ENCODE assay signal across 15 cellular contexts in genomic region chr4:1043162-1043561, GRCh38. TPM values are rescaled to one million over a fixed set of nuclear protein-coding genes. Genes with fewer than 3 reads are reported as not detected.
A peak's percentile ranks its signal among the peaks of the same experiment; 100 is the strongest.
DNase-seq lines count a peak whose midpoint lies in the region; ATAC-seq, FAIRE-seq and TF ChIP-seq lines count a peak whose summit lies in the region.
"Had no signal": no experiment of that assay in that cellular context is flagged by ENCODE, and none has a peak within 500 bp of the region (broad histone marks: within the 10 kb centered on the region; RNA-seq: fewer than 3 reads in every experiment).

No MANE protein-coding gene starts in this region.

- DNase-seq in AG10803 (ENCODE audit: low read depth), result no peak
- no peak for DNase-seq in HCT116 (ENCODE audit: low read depth, low spot score)
- no peak for DNase-seq in astrocyte (ENCODE audit: low read depth)
- no peak for DNase-seq in nephron progenitor cell
- DNase-seq in SIG-M5 treated with dmso at 0.1 percent for 504 hours (lab: John Stamatoyannopoulos, UW; ENCODE audit: unreplicated experiment), result no peak
- DNase-seq in KBM-7, result no peak
- no peak for DNase-seq in NCI-H2029 treated with DMSO at 0.1 percent for 48 hours (lab: John Stamatoyannopoulos, UW)
- DNase-seq: activated T-cell treated with anti-CD3 and anti-CD28 coated beads, Interleukin-2, amount 50 U/mL, for 4 hours; Karpas-422; NCI-H446 had no signal

- RAD21 ChIA-PET in HCT116 (lab: Charles Lee; ENCODE audit: low non-redundant PET in 1 of 2, low total read pairs in 2 of 2, uncharacterized antibody in 2 of 2, unreplicated experiment in 2 of 2), result no interaction called here

- H3K27me3 ChIP-seq in HCT116 (ENCODE audit: insufficient read depth, low read length), result no peaks in the 10 kb centered on the region
- H3K27me3 ChIP-seq in astrocyte (ENCODE audit: insufficient read depth, low read length), result no peaks in the 10 kb centered on the region

- TF ChIP-seq POLR2A in HCT116 (IDR thresholded peaks at IDR 0.05; ENCODE audit: borderline replicate concordance, extremely low read depth, insufficient read depth, insufficient read length), result no peak

- intact Hi-C loops in HCT116 (cut with micrococcal nuclease), result loop anchor here (1.0 kb wide), 1 partner anchor 33 kb away; no protein-coding TSS in a partner anchor

- BruUV-seq in HCT116 (replicated peaks; lab: Mats Ljungman, UMichigan), result no TSS peak

- ATAC-seq in HCT116, result no peak
- no peak for ATAC-seq in GM21381 (IDR thresholded peaks at IDR 0.05; ENCODE audit: unreplicated experiment)

- peaks cover 1% of the 10 kb centered on the region for H3K36me3 Mint-ChIP-seq in astrocyte (ENCODE audit: low read depth, unreplicated experiment)
- H3K36me3 Mint-ChIP-seq in nephron progenitor cell (ENCODE audit: low read depth), result no peaks in the 10 kb centered on the region

- H3K36me3 ChIP-seq in HCT116 (ENCODE audit: control insufficient read depth in 1 of 2, insufficient read depth in 2 of 2, low read length in 2 of 2) (no peaks in the 10 kb centered on the region), astrocyte (ENCODE audit: insufficient read depth, low read length) (no peaks in the 10 kb centered on the region)
- H3K36me3 ChIP-seq: gastrocnemius medialis, neutrophil, sigmoid colon had no signal

- CTCF ChIA-PET in HCT116 (lab: Charles Lee), result no interaction called here

- H3K9me3 ChIP-seq in HCT116 (ENCODE audit: control insufficient read depth in 1 of 2, insufficient read depth in 1 of 2, low read depth in 1 of 2, low read length in 2 of 2) (no peaks in the 10 kb centered on the region), astrocyte (ENCODE audit: insufficient read depth, low read depth, low read length) (no peaks in the 10 kb centered on the region)
- H3K9me3 ChIP-seq: gastrocnemius medialis, neutrophil, sigmoid colon had no signal

- H3K4me1 ChIP-seq in HCT116 (ENCODE audit: control insufficient read depth in 1 of 2, insufficient read depth in 2 of 2, low read length in 2 of 2) (peaks cover 58 to 86% of the 10 kb centered on the region in 2 experiments), astrocyte (ENCODE audit: insufficient read depth, low read length) (peaks cover 58% of the 10 kb centered on the region)

- TF ChIP-seq RAD21 in HCT116 (IDR thresholded peaks at IDR 0.05; ENCODE audit: low read depth), result no peak

- no peaks in the 10 kb centered on the region for H4K20me1 ChIP-seq in HCT116 (ENCODE audit: insufficient read depth)
- no peaks in the 10 kb centered on the region for H4K20me1 ChIP-seq in astrocyte (ENCODE audit: insufficient read depth, low read length)

- TF ChIP-seq CTCF in AG10803 (conservative IDR thresholded peaks at IDR 0.05; ENCODE audit: low read length) (no peak), HCT116 (IDR thresholded peaks at IDR 0.05 in 2 of 3, conservative IDR thresholded peaks at IDR 0.05 in 1 of 3; ENCODE audit: borderline replicate concordance in 1 of 3, insufficient read depth in 1 of 3, low read depth in 2 of 3, low read length in 2 of 3) (no peak), astrocyte (IDR thresholded peaks at IDR 0.05; ENCODE audit: insufficient read depth, low read depth, low read length) (no peak), nephron progenitor cell (IDR thresholded peaks at IDR 0.05) (no peak)

- peaks cover 18% of the 10 kb centered on the region for H3K4me1 Mint-ChIP-seq in astrocyte (ENCODE audit: low read depth, unreplicated experiment)
- H3K4me1 Mint-ChIP-seq in nephron progenitor cell, result peaks cover 71% of the 10 kb centered on the region

- POLR2A ChIA-PET in HCT116 (lab: Charles Lee), result interaction anchor here (0.6 kb wide), 1 partner anchor 9 kb away, joined by 4 read pairs; no protein-coding TSS in a partner anchor

- H3K27ac ChIP-seq in HCT116 (ENCODE audit: low read depth, low read length) (peak overlapping the region; percentile 79), astrocyte (ENCODE audit: low read depth, low read length) (peak overlapping the region; percentile 97)
- H3K27ac ChIP-seq: gastrocnemius medialis, HL-60, neutrophil had no signal

- H3K4me3 Mint-ChIP-seq in astrocyte (ENCODE audit: unreplicated experiment), result no peak overlapping the region
- peak overlapping the region; percentile 48 for H3K4me3 Mint-ChIP-seq in nephron progenitor cell
- H3K4me3 Mint-ChIP-seq: activated T-cell treated with anti-CD3 and anti-CD28 coated beads, Interleukin-2, amount 50 U/mL, for 4 hours had no signal

- FAIRE-seq in astrocyte (lab: Jason Lieb, UNC), result no peak

- peak overlapping the region; percentile 15; the same call in 1 of the 2 replicates for H3K4me3 ChIP-seq in AG10803 (ENCODE audit: low read length)
- H3K4me3 ChIP-seq in HCT116 (replicated peaks in 1 of 2; ENCODE audit: low read depth in 1 of 2, low read length in 2 of 2), result peak overlapping the region; percentile 19 to 56
- no peak overlapping the region for H3K4me3 ChIP-seq in astrocyte (ENCODE audit: insufficient read depth, low read depth, low read length)
- H3K4me3 ChIP-seq: gastrocnemius medialis had no signal

- H3K27ac Mint-ChIP-seq in astrocyte (ENCODE audit: unreplicated experiment) (peak overlapping the region; percentile 68), nephron progenitor cell (no peak overlapping the region)

- peaks cover 2% of the 10 kb centered on the region for H3K27me3 Mint-ChIP-seq in astrocyte (ENCODE audit: low read depth, unreplicated experiment)
- H3K27me3 Mint-ChIP-seq in nephron progenitor cell (ENCODE audit: low read depth, poor library complexity), result peaks cover 39% of the 10 kb centered on the region

- H3K9me3 Mint-ChIP-seq in astrocyte (ENCODE audit: unreplicated experiment), result no peaks in the 10 kb centered on the region
- no peaks in the 10 kb centered on the region for H3K9me3 Mint-ChIP-seq in nephron progenitor cell
- H3K9me3 Mint-ChIP-seq: activated T-cell treated with anti-CD3 and anti-CD28 coated beads, Interleukin-2, amount 50 U/mL, for 4 hours had no signal

- in situ Hi-C loops in KBM-7 (cut with MboI; ENCODE audit: low pct_unique_long_range_greater_than_20kb, low sequenced_read_pairs), result no loop called here

- H3K9ac ChIP-seq in HCT116 (ENCODE audit: low read length) (peak overlapping the region; percentile 62), astrocyte (ENCODE audit: low read length) (peak overlapping the region; percentile 45)

- peak overlapping the region; percentile 99 for H3K4me2 ChIP-seq in HCT116 (ENCODE audit: low read length)
- peak overlapping the region; percentile 77 for H3K4me2 ChIP-seq in astrocyte (ENCODE audit: low read length)

- no peaks in the 10 kb centered on the region for H3K9me2 ChIP-seq in HCT116 (ENCODE audit: insufficient read depth)

- H3K79me2 ChIP-seq in HCT116 (ENCODE audit: insufficient read depth, low read length) (no peaks in the 10 kb centered on the region), astrocyte (ENCODE audit: insufficient read depth, low read length) (no peaks in the 10 kb centered on the region)

- H2AFZ ChIP-seq in HCT116 (ENCODE audit: low read depth, low read length, poor library complexity, severe bottlenecking), result no peak overlapping the region
- peak overlapping the region; percentile 12 for H2AFZ ChIP-seq in astrocyte (ENCODE audit: low read depth, low read length)

TF ChIP-seq in HCT116, 20 proteins besides CTCF, POLR2A, EP300 and RAD21:
- no peak for TF ChIP-seq POLR2AphosphoS5 (IDR thresholded peaks at IDR 0.05; ENCODE audit: low read depth, low read length)
- TF ChIP-seq CBX3 (IDR thresholded peaks at IDR 0.05; ENCODE audit: low read depth), result no peak
- no peak for TF ChIP-seq JUND (IDR thresholded peaks at IDR 0.05)
- TF ChIP-seq, protein P1, sequence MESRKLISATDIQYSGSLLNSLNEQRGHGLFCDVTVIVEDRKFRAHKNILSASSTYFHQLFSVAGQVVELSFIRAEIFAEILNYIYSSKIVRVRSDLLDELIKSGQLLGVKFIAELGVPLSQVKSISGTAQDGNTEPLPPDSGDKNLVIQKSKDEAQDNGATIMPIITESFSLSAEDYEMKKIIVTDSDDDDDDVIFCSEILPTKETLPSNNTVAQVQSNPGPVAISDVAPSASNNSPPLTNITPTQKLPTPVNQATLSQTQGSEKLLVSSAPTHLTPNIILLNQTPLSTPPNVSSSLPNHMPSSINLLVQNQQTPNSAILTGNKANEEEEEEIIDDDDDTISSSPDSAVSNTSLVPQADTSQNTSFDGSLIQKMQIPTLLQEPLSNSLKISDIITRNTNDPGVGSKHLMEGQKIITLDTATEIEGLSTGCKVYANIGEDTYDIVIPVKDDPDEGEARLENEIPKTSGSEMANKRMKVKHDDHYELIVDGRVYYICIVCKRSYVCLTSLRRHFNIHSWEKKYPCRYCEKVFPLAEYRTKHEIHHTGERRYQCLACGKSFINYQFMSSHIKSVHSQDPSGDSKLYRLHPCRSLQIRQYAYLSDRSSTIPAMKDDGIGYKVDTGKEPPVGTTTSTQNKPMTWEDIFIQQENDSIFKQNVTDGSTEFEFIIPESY (IDR thresholded peaks at IDR 0.05; ENCODE audit: extremely low read depth, insufficient replicate concordance, low read length), result no peak
- no peak for TF ChIP-seq CEBPB (IDR thresholded peaks at IDR 0.05; ENCODE audit: low read depth)
TF ChIP-seq in HCT116: peak in this region for 0.

RNA-seq across cellular contexts. Expression of gene FGFRL1, which starts 31.7 kb away (rescaled TPM):
- total RNA-seq in HCT116 (2021; ENCODE audit: unreplicated experiment), result 91.1 TPM
- polyA plus RNA-seq in HCT116 (2012), result 75.9 and 100 TPM in 2 replicates
- total RNA-seq in astrocyte, result 64.2 and 64.9 TPM in 2 replicates

RNA-seq across cellular contexts. Expression of gene SLC26A1, which starts 50.0 kb away (rescaled TPM):
- 0.22 TPM for total RNA-seq in HCT116 (2021; ENCODE audit: unreplicated experiment)
- 4.4 and 5.6 TPM in 2 replicates for polyA plus RNA-seq in HCT116 (2012)
- total RNA-seq in astrocyte, result 0.34 and 0.38 TPM in 2 replicates
- total RNA-seq: sigmoid colon had no signal

RNA-seq across cellular contexts. Expression of gene IDUA, which starts 56.3 kb away (rescaled TPM):
- total RNA-seq in HCT116 (2021; ENCODE audit: unreplicated experiment), result 28.2 TPM
- 22.3 and 26.0 TPM in 2 replicates for polyA plus RNA-seq in HCT116 (2012)
- 20.5 and 27.0 TPM in 2 replicates for total RNA-seq in astrocyte
